25 cellular contexts compared by ENCODE assay signal in the genomic region with DNA sequence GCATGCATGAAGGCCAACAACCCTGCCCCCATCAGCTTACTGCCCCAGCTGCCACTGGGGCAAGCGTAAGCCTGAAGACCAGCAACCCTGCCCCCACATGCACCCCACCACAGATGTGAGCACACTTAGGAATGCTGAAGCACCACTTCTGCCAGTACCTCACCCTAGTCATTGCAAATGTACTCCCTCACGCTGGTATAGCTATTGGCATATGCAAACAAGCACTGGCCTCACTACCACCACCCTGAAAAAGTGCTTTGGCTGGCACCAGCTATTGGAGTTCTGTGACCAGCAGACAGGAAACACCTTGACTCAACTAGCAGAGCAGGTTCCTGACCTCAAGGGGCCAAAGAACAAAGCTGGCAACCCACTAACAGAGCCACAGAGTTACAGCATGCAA.
"Had no signal": no experiment of that assay in that cellular context is flagged by ENCODE, and none has a peak within 500 bp of the region (broad histone marks: within the 10 kb centered on the region; RNA-seq: fewer than 3 reads in every experiment).

No MANE protein-coding gene starts in this region.

- H3K27me3 ChIP-seq: esophagus squamous epithelium, right atrium auricular region, upper lobe of left lung had no signal

- H3K4me3 ChIP-seq: breast epithelium, esophagus squamous epithelium, right atrium auricular region, smooth muscle cell, upper lobe of left lung had no signal

- H3K27ac ChIP-seq: breast epithelium, epithelial cell of prostate, esophagus squamous epithelium, parathyroid adenoma, right atrium auricular region, upper lobe of left lung had no signal

- H2AFZ ChIP-seq: parathyroid adenoma had no signal

- ATAC-seq: activated CD8-positive, alpha-beta memory T cell treated with anti-CD3 and anti-CD28 coated beads, Interleukin-2, amount 10 ng/mL, durations not matched to agents 7 days and 5 days; activated CD8-positive, alpha-beta T cell treated with anti-CD3 and anti-CD28 coated beads, Interleukin-2, amount 10 ng/mL, durations not matched to agents 7 days and 5 days; left cardiac atrium; naive thymus-derived CD8-positive, alpha-beta T cell; stimulated activated memory B cell treated with anti-CD40 and anti-IgM and Interleukin-4, amounts not matched to agents 10 μg/mL and 1 μg/mL and 100 μg/mL, for 72 hours; stimulated activated naive CD8-positive, alpha-beta T cell treated with anti-CD3 and anti-CD28 coated beads, Interleukin-15, amount 100 ng/mL, for 72 hours; T-helper 17 cell had no signal

- DNase-seq: activated CD4-positive, alpha-beta T cell treated with anti-CD3 and anti-CD28 coated beads for 1 hour; activated CD4-positive, alpha-beta T cell treated with anti-CD3 and anti-CD28 coated beads, Interleukin-2, amount 50 U/mL, for 1 hour; activated CD8-positive, alpha-beta memory T cell treated with anti-CD3 and anti-CD28 coated beads, Interleukin-2, amount 10 ng/mL, durations not matched to agents 7 days and 5 days; activated CD8-positive, alpha-beta T cell treated with anti-CD3 and anti-CD28 coated beads, Interleukin-2, amount 10 ng/mL, durations not matched to agents 7 days and 5 days; activated T-cell treated with anti-CD3 and anti-CD28 coated beads, Interleukin-2, amount 50 U/mL, for 48 hours; dermis blood vessel endothelial cell; effector CD4-positive, alpha-beta T cell; esophagus squamous epithelium; glutamatergic neuron; left cardiac atrium; naive thymus-derived CD8-positive, alpha-beta T cell; nucleus accumbens; stimulated activated CD4-positive, alpha-beta T cell treated with anti-CD3 and anti-CD28 coated beads, Interleukin-1b, Interleukin-23, amount 100 ng/mL, for 48 hours; stimulated activated CD4-positive, alpha-beta T cell treated with anti-CD3 and anti-CD28 coated beads, Interleukin-4, amount 100 ng/mL, for 4 hours; stimulated activated CD8-positive, alpha-beta memory T cell treated with anti-CD3 and anti-CD28 coated beads, Interleukin-4, amount 100 ng/mL, for 48 hours; stimulated activated naive CD8-positive, alpha-beta T cell treated with anti-CD3 and anti-CD28 coated beads, Interleukin-15, amount 100 ng/mL, for 72 hours; substantia nigra; T-helper 17 cell had no signal

- H3K9me3 ChIP-seq: breast epithelium, esophagus squamous epithelium, right atrium auricular region, upper lobe of left lung had no signal

- H3K36me3 ChIP-seq: breast epithelium, esophagus squamous epithelium, right atrium auricular region, upper lobe of left lung had no signal

- H3K9ac ChIP-seq: parathyroid adenoma had no signal

- H3K79me2 ChIP-seq: parathyroid adenoma had no signal

- H3K4me2 ChIP-seq: smooth muscle cell had no signal

- H3K4me1 ChIP-seq: breast epithelium, esophagus squamous epithelium, parathyroid adenoma, right atrium auricular region, upper lobe of left lung had no signal
